ENCODE assay signal across 14 cellular contexts in the genomic region with DNA sequence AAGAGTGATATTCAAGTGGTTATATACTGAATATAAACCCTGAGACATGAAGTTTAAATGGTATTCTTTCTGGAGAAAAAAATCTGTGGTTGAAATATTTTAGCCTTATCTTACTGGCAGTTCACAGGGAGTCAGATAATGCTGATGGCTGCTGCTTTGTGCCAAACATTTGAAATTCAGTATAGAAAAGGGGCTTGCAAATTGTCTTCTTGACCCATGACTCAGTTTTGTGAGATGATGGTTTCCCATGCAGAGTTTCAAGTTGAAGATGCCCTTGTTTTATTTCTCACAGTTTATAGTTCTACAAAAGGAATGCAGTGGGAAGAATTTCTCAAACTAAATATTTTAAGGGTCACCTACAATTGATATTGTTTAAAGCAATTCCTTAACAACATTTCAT.
DNase-seq lines count a peak whose midpoint lies in the region; TF ChIP-seq lines count a peak whose summit lies in the region.
"Had no signal": no experiment of that assay in that cellular context is flagged by ENCODE, and none has a peak within 500 bp of the region (broad histone marks: within the 10 kb centered on the region; RNA-seq: fewer than 3 reads in every experiment).

No MANE protein-coding gene starts in this region.

- no peak for TF ChIP-seq EP300 in esophagus muscularis mucosa (IDR thresholded peaks at IDR 0.05)
- no peak for TF ChIP-seq EP300 in sigmoid colon (IDR thresholded peaks at IDR 0.05)

- TF ChIP-seq POLR2A in esophagus muscularis mucosa (IDR thresholded peaks at IDR 0.05; ENCODE audit: low read depth) (no peak), sigmoid colon (IDR thresholded peaks at IDR 0.05) (no peak)

- no peaks in the 10 kb centered on the region for H3K36me3 ChIP-seq in esophagus muscularis mucosa
- no peaks in the 10 kb centered on the region for H3K36me3 ChIP-seq in sigmoid colon

- no peaks in the 10 kb centered on the region for H3K9me3 ChIP-seq in esophagus muscularis mucosa
- no peaks in the 10 kb centered on the region for H3K9me3 ChIP-seq in sigmoid colon

- DNase-seq in EH (ENCODE audit: low read depth) (peak; percentile 24), amniotic epithelial cell (ENCODE audit: low read depth) (peak; percentile 32), esophagus muscularis mucosa (ENCODE audit: extremely low spot score) (no peak), sigmoid colon (no peak), posterior vena cava (ENCODE audit: low spot score) (no peak), HuH-7.5 (ENCODE audit: low spot score) (no peak), DMS153 treated with DMSO at 0.1 percent for 48 hours (lab: John Stamatoyannopoulos, UW; ENCODE audit: unreplicated experiment) (no peak)
- DNase-seq: CD8-positive, alpha-beta T cell; COR-L47; DMS153; DND-41; H7 had no signal

- H3K27me3 ChIP-seq in esophagus muscularis mucosa (no peaks in the 10 kb centered on the region), sigmoid colon (no peaks in the 10 kb centered on the region)

- TF ChIP-seq CTCF in esophagus muscularis mucosa (IDR thresholded peaks at IDR 0.05): no peak
- no peak for TF ChIP-seq CTCF in sigmoid colon (IDR thresholded peaks at IDR 0.05)

- H3K27ac ChIP-seq in esophagus muscularis mucosa (replicated peaks in 1 of 4): peak overlapping the region in 3 of 4 donors; percentile 14 to 56 (median 52)
- H3K27ac ChIP-seq in sigmoid colon: peak overlapping the region in 3 of 4 donors; percentile 44 to 55 (median 51)
- H3K27ac ChIP-seq: 22Rv1 had no signal

- intact Hi-C loops in esophagus muscularis mucosa (cut with DNase I) (no loop called here), sigmoid colon (cut with DNase I) (no loop called here), posterior vena cava (cut with DNase I) (no loop called here)

- H3K4me3 ChIP-seq in esophagus muscularis mucosa: no peak overlapping the region
- H3K4me3 ChIP-seq in sigmoid colon: no peak overlapping the region
- H3K4me3 ChIP-seq: GM23338 had no signal

- H3K4me1 ChIP-seq in esophagus muscularis mucosa (peaks cover 0 to 30% (median 18%) of the 10 kb centered on the region in 4 donors), sigmoid colon (peaks cover 0 to 39% (median 27%) of the 10 kb centered on the region in 4 donors)

Comparison
In these comparisons a context has a peak if more than half of its experiments do, and no peak if none do; other contexts are left out.
1. DNase-seq: peak in EH (single experiment) and amniotic epithelial cell (single experiment); none in esophagus muscularis mucosa (single experiment), sigmoid colon (single experiment), posterior vena cava (single experiment), HuH-7.5 (single experiment) and DMS153 treated with DMSO at 0.1 percent for 48 hours (single experiment).